In the genomic region with DNA sequence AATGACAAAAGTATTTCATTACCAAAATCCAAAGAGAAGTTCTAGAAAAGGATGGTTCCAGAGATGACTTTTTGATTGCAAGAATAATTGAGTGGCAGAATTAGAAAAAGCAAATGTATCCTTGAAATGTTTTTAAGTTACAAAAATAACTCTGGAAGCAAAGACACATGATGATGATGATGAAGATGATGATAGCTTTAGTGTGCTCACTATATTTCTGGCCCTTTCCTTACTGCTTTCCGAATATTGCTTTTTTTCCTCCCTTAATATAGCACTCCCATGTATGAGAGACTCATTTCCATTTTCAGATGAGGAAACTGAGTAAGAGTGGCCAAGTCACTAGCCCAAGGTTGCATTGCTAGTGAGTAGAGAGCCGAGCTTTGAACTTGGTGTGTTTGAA, we compare ENCODE assay signal across 35 cellular contexts.
"Had no signal": no experiment of that assay in that cellular context is flagged by ENCODE, and none has a peak within 500 bp of the region (broad histone marks: within the 10 kb centered on the region; RNA-seq: fewer than 3 reads in every experiment).

No MANE protein-coding gene starts in this region.

- H3K36me3 ChIP-seq: adrenal gland, cardiac muscle cell, esophagus muscularis mucosa, gastrocnemius medialis, heart left ventricle had no signal

- H3K4me3 Mint-ChIP-seq: activated CD4-positive, alpha-beta memory T cell treated with anti-CD3 and anti-CD28 coated beads, Interleukin-2, amount 10 ng/mL, durations not matched to agents 7 days and 5 days; activated CD4-positive, alpha-beta T cell treated with anti-CD3 and anti-CD28 coated beads, Interleukin-2, amount 10 ng/mL, durations not matched to agents 7 days and 5 days; activated naive CD4-positive, alpha-beta T cell treated with anti-CD3 and anti-CD28 coated beads for 36 hours; activated naive CD4-positive, alpha-beta T cell treated with anti-CD3 and anti-CD28 coated beads, Interleukin-2, amount 50 U/mL, for 24 hours; activated naive CD8-positive, alpha-beta T cell treated with anti-CD3 and anti-CD28 coated beads for 36 hours; activated naive CD8-positive, alpha-beta T cell treated with anti-CD3 and anti-CD28 coated beads, Interleukin-2, amount 50 U/mL, for 24 hours; activated T-cell treated with anti-CD3 and anti-CD28 coated beads, Interleukin-2, amount 50 U/mL, for 24 hours; activated T-cell treated with anti-CD3 and anti-CD28 coated beads, Interleukin-2, amount 50 U/mL, for 72 hours; activated T-helper 17 cell treated with anti-CD3 and anti-CD28 coated beads, Interleukin-2, amount 50 U/mL, for 72 hours; central memory CD8-positive, alpha-beta T cell; dendritic cell treated with granulocyte-macrophage colony-stimulating factor and Interleukin-4, amounts not matched to agents 40 ng/mL and 50 ng/mL, for 4 days; endodermal cell; T-helper 17 cell; T-helper 2 cell treated with Interferon-gamma antibody and Interleukin-4, amounts not matched to agents 5 μg/mL and 100 μg/mL, for 36 hours had no signal

- H3K4me1 Mint-ChIP-seq: activated CD4-positive, alpha-beta memory T cell treated with anti-CD3 and anti-CD28 coated beads, Interleukin-2, amount 10 ng/mL, durations not matched to agents 7 days and 5 days; activated T-helper 17 cell treated with anti-CD3 and anti-CD28 coated beads, Interleukin-2, amount 50 U/mL, for 72 hours; central memory CD8-positive, alpha-beta T cell; T-helper 17 cell had no signal

- DNase-seq: activated CD4-positive, alpha-beta memory T cell treated with anti-CD3 and anti-CD28 coated beads, Interleukin-2, amount 10 ng/mL, durations not matched to agents 7 days and 5 days; activated CD4-positive, alpha-beta T cell treated with anti-CD3 and anti-CD28 coated beads for 1 hour; activated CD4-positive, alpha-beta T cell treated with anti-CD3 and anti-CD28 coated beads for 4 hours; activated CD4-positive, alpha-beta T cell treated with anti-CD3 and anti-CD28 coated beads, Interleukin-2, amount 10 ng/mL, durations not matched to agents 7 days and 5 days; activated CD4-positive, alpha-beta T cell treated with anti-CD3 and anti-CD28 coated beads, Interleukin-2, amount 50 U/mL, for 4 hours; activated CD8-positive, alpha-beta memory T cell treated with anti-CD3 and anti-CD28 coated beads, Interleukin-2, amount 50 U/mL, for 48 hours; activated effector memory CD4-positive, alpha-beta T cell treated with anti-CD3 and anti-CD28 coated beads, Interleukin-2, amount 50 U/mL, for 16 hours; activated naive CD4-positive, alpha-beta T cell treated with anti-CD3 and anti-CD28 coated beads for 36 hours; activated naive CD8-positive, alpha-beta T cell treated with anti-CD3 and anti-CD28 coated beads for 36 hours; activated naive CD8-positive, alpha-beta T cell treated with anti-CD3 and anti-CD28 coated beads, Interleukin-2, amount 50 U/mL, for 24 hours; activated T-cell treated with anti-CD3 and anti-CD28 coated beads for 4 hours; activated T-cell treated with anti-CD3 and anti-CD28 coated beads, Interleukin-2, amount 50 U/mL, for 24 hours; activated T-cell treated with anti-CD3 and anti-CD28 coated beads, Interleukin-2, amount 50 U/mL, for 72 hours; adrenal gland; amygdala; aorta; body of pancreas; dorsolateral prefrontal cortex; effector memory CD4-positive, alpha-beta T cell; endodermal cell; foreskin keratinocyte; gastrocnemius medialis; glutamatergic neuron; heart left ventricle; T-helper 1 cell; T-helper 17 cell; T1000 had no signal

- H3K9me3 ChIP-seq: adrenal gland, body of pancreas, esophagus muscularis mucosa, gastrocnemius medialis, heart left ventricle had no signal

- H3K27me3 ChIP-seq: adrenal gland, body of pancreas, cardiac muscle cell, dorsolateral prefrontal cortex, esophagus muscularis mucosa, foreskin keratinocyte, gastrocnemius medialis, heart left ventricle had no signal

- H3K27ac ChIP-seq: adrenal gland, body of pancreas, cardiac muscle cell, coronary artery, esophagus muscularis mucosa, foreskin keratinocyte, heart left ventricle had no signal

- H3K27ac Mint-ChIP-seq: activated CD4-positive, alpha-beta memory T cell treated with anti-CD3 and anti-CD28 coated beads, Interleukin-2, amount 10 ng/mL, durations not matched to agents 7 days and 5 days; activated CD4-positive, alpha-beta T cell treated with anti-CD3 and anti-CD28 coated beads, Interleukin-2, amount 10 ng/mL, durations not matched to agents 7 days and 5 days; activated naive CD4-positive, alpha-beta T cell treated with anti-CD3 and anti-CD28 coated beads for 36 hours; activated naive CD4-positive, alpha-beta T cell treated with anti-CD3 and anti-CD28 coated beads, Interleukin-2, amount 50 U/mL, for 24 hours; activated naive CD8-positive, alpha-beta T cell treated with anti-CD3 and anti-CD28 coated beads for 36 hours; activated naive CD8-positive, alpha-beta T cell treated with anti-CD3 and anti-CD28 coated beads, Interleukin-2, amount 50 U/mL, for 24 hours; activated T-cell treated with anti-CD3 and anti-CD28 coated beads, Interleukin-2, amount 50 U/mL, for 24 hours; activated T-cell treated with anti-CD3 and anti-CD28 coated beads, Interleukin-2, amount 50 U/mL, for 72 hours; activated T-helper 17 cell treated with anti-CD3 and anti-CD28 coated beads, Interleukin-2, amount 50 U/mL, for 72 hours; dendritic cell treated with granulocyte-macrophage colony-stimulating factor and Interleukin-4, amounts not matched to agents 40 ng/mL and 50 ng/mL, for 4 days; endodermal cell; T-helper 17 cell; T-helper 2 cell treated with Interferon-gamma antibody and Interleukin-4, amounts not matched to agents 5 μg/mL and 100 μg/mL, for 36 hours had no signal

- H3K27me3 Mint-ChIP-seq: activated naive CD4-positive, alpha-beta T cell treated with anti-CD3 and anti-CD28 coated beads, Interleukin-2, amount 50 U/mL, for 24 hours; activated naive CD8-positive, alpha-beta T cell treated with anti-CD3 and anti-CD28 coated beads for 36 hours; activated T-cell treated with anti-CD3 and anti-CD28 coated beads, Interleukin-2, amount 50 U/mL, for 24 hours; dendritic cell treated with granulocyte-macrophage colony-stimulating factor and Interleukin-4, amounts not matched to agents 40 ng/mL and 50 ng/mL, for 4 days had no signal

- H3K4me3 ChIP-seq: adrenal gland, body of pancreas, cardiac muscle cell, coronary artery, dorsolateral prefrontal cortex, esophagus muscularis mucosa, gastrocnemius medialis, heart left ventricle had no signal

- ATAC-seq: activated naive CD8-positive, alpha-beta T cell treated with anti-CD3 and anti-CD28 coated beads, Interleukin-2, amount 50 U/mL, for 24 hours; activated T-cell treated with anti-CD3 and anti-CD28 coated beads, Interleukin-2, amount 50 U/mL, for 72 hours; activated T-helper 17 cell treated with anti-CD3 and anti-CD28 coated beads, Interleukin-2, amount 50 U/mL, for 72 hours; body of pancreas; foreskin keratinocyte; heart left ventricle; T-helper 17 cell had no signal

- H3K9me3 Mint-ChIP-seq: activated CD4-positive, alpha-beta memory T cell treated with anti-CD3 and anti-CD28 coated beads, Interleukin-2, amount 10 ng/mL, durations not matched to agents 7 days and 5 days; activated naive CD4-positive, alpha-beta T cell treated with anti-CD3 and anti-CD28 coated beads for 36 hours; activated naive CD4-positive, alpha-beta T cell treated with anti-CD3 and anti-CD28 coated beads, Interleukin-2, amount 50 U/mL, for 24 hours; activated naive CD8-positive, alpha-beta T cell treated with anti-CD3 and anti-CD28 coated beads for 36 hours; activated naive CD8-positive, alpha-beta T cell treated with anti-CD3 and anti-CD28 coated beads, Interleukin-2, amount 50 U/mL, for 24 hours; activated T-cell treated with anti-CD3 and anti-CD28 coated beads, Interleukin-2, amount 50 U/mL, for 24 hours; activated T-cell treated with anti-CD3 and anti-CD28 coated beads, Interleukin-2, amount 50 U/mL, for 72 hours; activated T-helper 17 cell treated with anti-CD3 and anti-CD28 coated beads, Interleukin-2, amount 50 U/mL, for 72 hours; central memory CD8-positive, alpha-beta T cell; dendritic cell treated with granulocyte-macrophage colony-stimulating factor and Interleukin-4, amounts not matched to agents 40 ng/mL and 50 ng/mL, for 4 days; endodermal cell; T-helper 2 cell treated with Interferon-gamma antibody and Interleukin-4, amounts not matched to agents 5 μg/mL and 100 μg/mL, for 36 hours had no signal

- H3K36me3 Mint-ChIP-seq: activated naive CD4-positive, alpha-beta T cell treated with anti-CD3 and anti-CD28 coated beads, Interleukin-2, amount 50 U/mL, for 24 hours; activated naive CD8-positive, alpha-beta T cell treated with anti-CD3 and anti-CD28 coated beads for 36 hours had no signal
